1 cellular context compared by ENCODE assay signal in the genomic region with DNA sequence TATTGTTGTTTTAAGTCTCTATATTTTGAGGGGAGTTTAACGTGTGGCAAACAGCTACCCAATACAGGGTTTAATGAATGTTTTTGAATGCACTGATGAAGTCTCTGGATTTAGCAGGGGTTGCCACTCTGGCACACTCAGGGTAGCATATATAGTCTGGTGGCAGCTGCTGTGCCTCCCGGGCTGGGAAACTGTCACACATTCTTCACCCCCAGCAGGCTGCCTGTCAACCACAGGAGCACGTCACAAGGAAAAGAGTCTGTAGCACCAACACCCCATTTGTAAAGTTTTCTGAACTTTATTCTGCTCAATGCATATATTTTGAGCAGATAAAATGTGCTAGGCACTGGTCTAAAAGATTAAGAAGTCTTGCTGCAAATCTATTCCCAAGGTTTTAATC.
TF ChIP-seq lines count a peak whose summit lies in the region.

No MANE protein-coding gene starts in this region.

TF ChIP-seq in HepG2, 621 proteins besides CTCF, POLR2A, EP300 and RAD21:
- TF ChIP-seq, protein P1, sequence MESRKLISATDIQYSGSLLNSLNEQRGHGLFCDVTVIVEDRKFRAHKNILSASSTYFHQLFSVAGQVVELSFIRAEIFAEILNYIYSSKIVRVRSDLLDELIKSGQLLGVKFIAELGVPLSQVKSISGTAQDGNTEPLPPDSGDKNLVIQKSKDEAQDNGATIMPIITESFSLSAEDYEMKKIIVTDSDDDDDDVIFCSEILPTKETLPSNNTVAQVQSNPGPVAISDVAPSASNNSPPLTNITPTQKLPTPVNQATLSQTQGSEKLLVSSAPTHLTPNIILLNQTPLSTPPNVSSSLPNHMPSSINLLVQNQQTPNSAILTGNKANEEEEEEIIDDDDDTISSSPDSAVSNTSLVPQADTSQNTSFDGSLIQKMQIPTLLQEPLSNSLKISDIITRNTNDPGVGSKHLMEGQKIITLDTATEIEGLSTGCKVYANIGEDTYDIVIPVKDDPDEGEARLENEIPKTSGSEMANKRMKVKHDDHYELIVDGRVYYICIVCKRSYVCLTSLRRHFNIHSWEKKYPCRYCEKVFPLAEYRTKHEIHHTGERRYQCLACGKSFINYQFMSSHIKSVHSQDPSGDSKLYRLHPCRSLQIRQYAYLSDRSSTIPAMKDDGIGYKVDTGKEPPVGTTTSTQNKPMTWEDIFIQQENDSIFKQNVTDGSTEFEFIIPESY (CRISPR knock-in tag; IDR thresholded peaks at IDR 0.05) = no peak
- TF ChIP-seq, protein P2, sequence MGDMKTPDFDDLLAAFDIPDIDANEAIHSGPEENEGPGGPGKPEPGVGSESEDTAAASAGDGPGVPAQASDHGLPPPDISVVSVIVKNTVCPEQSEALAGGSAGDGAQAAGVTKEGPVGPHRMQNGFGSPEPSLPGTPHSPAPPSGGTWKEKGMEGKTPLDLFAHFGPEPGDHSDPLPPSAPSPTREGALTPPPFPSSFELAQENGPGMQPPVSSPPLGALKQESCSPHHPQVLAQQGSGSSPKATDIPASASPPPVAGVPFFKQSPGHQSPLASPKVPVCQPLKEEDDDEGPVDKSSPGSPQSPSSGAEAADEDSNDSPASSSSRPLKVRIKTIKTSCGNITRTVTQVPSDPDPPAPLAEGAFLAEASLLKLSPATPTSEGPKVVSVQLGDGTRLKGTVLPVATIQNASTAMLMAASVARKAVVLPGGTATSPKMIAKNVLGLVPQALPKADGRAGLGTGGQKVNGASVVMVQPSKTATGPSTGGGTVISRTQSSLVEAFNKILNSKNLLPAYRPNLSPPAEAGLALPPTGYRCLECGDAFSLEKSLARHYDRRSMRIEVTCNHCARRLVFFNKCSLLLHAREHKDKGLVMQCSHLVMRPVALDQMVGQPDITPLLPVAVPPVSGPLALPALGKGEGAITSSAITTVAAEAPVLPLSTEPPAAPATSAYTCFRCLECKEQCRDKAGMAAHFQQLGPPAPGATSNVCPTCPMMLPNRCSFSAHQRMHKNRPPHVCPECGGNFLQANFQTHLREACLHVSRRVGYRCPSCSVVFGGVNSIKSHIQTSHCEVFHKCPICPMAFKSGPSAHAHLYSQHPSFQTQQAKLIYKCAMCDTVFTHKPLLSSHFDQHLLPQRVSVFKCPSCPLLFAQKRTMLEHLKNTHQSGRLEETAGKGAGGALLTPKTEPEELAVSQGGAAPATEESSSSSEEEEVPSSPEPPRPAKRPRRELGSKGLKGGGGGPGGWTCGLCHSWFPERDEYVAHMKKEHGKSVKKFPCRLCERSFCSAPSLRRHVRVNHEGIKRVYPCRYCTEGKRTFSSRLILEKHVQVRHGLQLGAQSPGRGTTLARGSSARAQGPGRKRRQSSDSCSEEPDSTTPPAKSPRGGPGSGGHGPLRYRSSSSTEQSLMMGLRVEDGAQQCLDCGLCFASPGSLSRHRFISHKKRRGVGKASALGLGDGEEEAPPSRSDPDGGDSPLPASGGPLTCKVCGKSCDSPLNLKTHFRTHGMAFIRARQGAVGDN (CRISPR knock-in tag; IDR thresholded peaks at IDR 0.05) = no peak
- no peak for TF ChIP-seq ONECUT2 (CRISPR knock-in tag; IDR thresholded peaks at IDR 0.05)
- no peak for TF ChIP-seq ZNF251 (CRISPR knock-in tag; IDR thresholded peaks at IDR 0.05)
- no peak for TF ChIP-seq ZNF572 (CRISPR knock-in tag; IDR thresholded peaks at IDR 0.05)
- TF ChIP-seq, protein P3, sequence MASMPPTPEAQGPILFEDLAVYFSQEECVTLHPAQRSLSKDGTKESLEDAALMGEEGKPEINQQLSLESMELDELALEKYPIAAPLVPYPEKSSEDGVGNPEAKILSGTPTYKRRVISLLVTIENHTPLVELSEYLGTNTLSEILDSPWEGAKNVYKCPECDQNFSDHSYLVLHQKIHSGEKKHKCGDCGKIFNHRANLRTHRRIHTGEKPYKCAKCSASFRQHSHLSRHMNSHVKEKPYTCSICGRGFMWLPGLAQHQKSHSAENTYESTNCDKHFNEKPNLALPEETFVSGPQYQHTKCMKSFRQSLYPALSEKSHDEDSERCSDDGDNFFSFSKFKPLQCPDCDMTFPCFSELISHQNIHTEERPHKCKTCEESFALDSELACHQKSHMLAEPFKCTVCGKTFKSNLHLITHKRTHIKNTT (CRISPR knock-in tag; IDR thresholded peaks at IDR 0.05) = no peak
- no peak for TF ChIP-seq ZNF652 (CRISPR knock-in tag; IDR thresholded peaks at IDR 0.05; ENCODE audit: borderline replicate concordance, low read depth)
- no peak for TF ChIP-seq TOPORS (CRISPR knock-in tag; IDR thresholded peaks at IDR 0.05)
- no peak for TF ChIP-seq NR2F2 (IDR thresholded peaks at IDR 0.05; ENCODE audit: borderline replicate concordance, low read depth)
- no peak for TF ChIP-seq TEAD3 (CRISPR knock-in tag; optimal IDR thresholded peaks at IDR 0.05; ENCODE audit: borderline replicate concordance)
- TF ChIP-seq CBFB (CRISPR knock-in tag; IDR thresholded peaks at IDR 0.05) = no peak
- no peak for TF ChIP-seq RNF2 (conservative IDR thresholded peaks at IDR 0.05; ENCODE audit: low read depth)
- no peak for TF ChIP-seq ZNF337 (CRISPR knock-in tag; IDR thresholded peaks at IDR 0.05; ENCODE audit: borderline replicate concordance, low read depth)
- no peak for TF ChIP-seq FLYWCH1 (CRISPR knock-in tag; IDR thresholded peaks at IDR 0.05)
- no peak for TF ChIP-seq HDAC6 (IDR thresholded peaks at IDR 0.05; ENCODE audit: low read depth, low read length)
- TF ChIP-seq ZNF329 (CRISPR knock-in tag; IDR thresholded peaks at IDR 0.05; ENCODE audit: low read depth) = no peak
- no peak for TF ChIP-seq NR2F1 (CRISPR knock-in tag; IDR thresholded peaks at IDR 0.05)
- no peak for TF ChIP-seq YEATS2 (CRISPR knock-in tag; IDR thresholded peaks at IDR 0.05; ENCODE audit: borderline replicate concordance)
